16 cellular contexts compared by ENCODE assay signal in genomic region chr1:214993419-214993818, GRCh38.
"Had no signal": no experiment of that assay in that cellular context is flagged by ENCODE, and none has a peak within 500 bp of the region (broad histone marks: within the 10 kb centered on the region; RNA-seq: fewer than 3 reads in every experiment).

No MANE protein-coding gene starts in this region.

- H3K4me1 ChIP-seq: transverse colon had no signal

- H3K27me3 Mint-ChIP-seq: activated B cell treated with CpG ODN at 0.5 μM for 24 hours; activated CD4-positive, alpha-beta T cell treated with anti-CD3 and anti-CD28 coated beads, Interleukin-2, amount 10 ng/mL, durations not matched to agents 24 days and 14 days; activated naive CD8-positive, alpha-beta T cell treated with anti-CD3 and anti-CD28 coated beads, Interleukin-2, amount 10 ng/mL, durations not matched to agents 7 days and 5 days; dendritic cell treated with granulocyte-macrophage colony-stimulating factor and Interleukin-4, amounts not matched to agents 40 ng/mL and 50 ng/mL, for 4 days; natural killer cell treated with Interleukin-12 subunit alpha and Interleukin-12 subunit beta and Interleukin-15 and Interleukin-18, amount 100 ng/mL, for 72 hours had no signal

- H3K9me3 ChIP-seq: transverse colon had no signal

- ATAC-seq: activated CD8-positive, alpha-beta T cell treated with anti-CD3 and anti-CD28 coated beads, Interleukin-2, amount 10 ng/mL, durations not matched to agents 7 days and 5 days; activated T-cell treated with anti-CD3 and anti-CD28 coated beads, Interleukin-2, amount 50 U/mL, for 72 hours; natural killer cell treated with Interleukin-12 subunit alpha and Interleukin-12 subunit beta and Interleukin-15 and Interleukin-18, amount 100 ng/mL, for 72 hours had no signal

- H3K4me1 Mint-ChIP-seq: activated B cell treated with CpG ODN at 0.5 μM for 24 hours; activated CD4-positive, alpha-beta T cell treated with anti-CD3 and anti-CD28 coated beads, Interleukin-2, amount 10 ng/mL, durations not matched to agents 24 days and 14 days; activated naive CD8-positive, alpha-beta T cell treated with anti-CD3 and anti-CD28 coated beads, Interleukin-2, amount 10 ng/mL, durations not matched to agents 7 days and 5 days had no signal

- H3K36me3 Mint-ChIP-seq: activated naive CD8-positive, alpha-beta T cell treated with anti-CD3 and anti-CD28 coated beads, Interleukin-2, amount 10 ng/mL, durations not matched to agents 7 days and 5 days had no signal

- H3K36me3 ChIP-seq: brain microvascular endothelial cell, transverse colon had no signal

- H3K4me3 ChIP-seq: transverse colon had no signal

- H3K27ac ChIP-seq: brain microvascular endothelial cell, transverse colon had no signal

- H3K27me3 ChIP-seq: brain microvascular endothelial cell, transverse colon had no signal

- H3K9me3 Mint-ChIP-seq: activated CD4-positive, alpha-beta T cell treated with anti-CD3 and anti-CD28 coated beads, Interleukin-2, amount 10 ng/mL, durations not matched to agents 24 days and 14 days; activated naive CD8-positive, alpha-beta T cell treated with anti-CD3 and anti-CD28 coated beads, Interleukin-2, amount 10 ng/mL, durations not matched to agents 7 days and 5 days had no signal

- DNase-seq: activated B cell treated with CpG ODN at 0.5 μM for 24 hours; activated CD4-positive, alpha-beta T cell treated with anti-CD3 and anti-CD28 coated beads, Interleukin-2, amount 10 ng/mL, durations not matched to agents 24 days and 14 days; activated CD8-positive, alpha-beta memory T cell treated with anti-CD3 and anti-CD28 coated beads, Interleukin-2, amount 50 U/mL, for 48 hours; activated CD8-positive, alpha-beta T cell treated with anti-CD3 and anti-CD28 coated beads, Interleukin-2, amount 10 ng/mL, durations not matched to agents 7 days and 5 days; activated naive CD8-positive, alpha-beta T cell treated with anti-CD3 and anti-CD28 coated beads, Interleukin-2, amount 10 ng/mL, durations not matched to agents 7 days and 5 days; activated T-cell treated with anti-CD3 and anti-CD28 coated beads, Interleukin-2, amount 50 U/mL, for 72 hours; brain microvascular endothelial cell; effector memory CD4-positive, alpha-beta T cell; posterior cingulate gyrus; retina; stimulated activated CD4-positive, alpha-beta T cell treated with anti-CD3 and anti-CD28 coated beads, Interleukin-4, amount 100 ng/mL, for 24 hours; stimulated activated naive CD4-positive, alpha-beta T cell; substantia nigra; transverse colon had no signal

- H3K4me3 Mint-ChIP-seq: activated B cell treated with CpG ODN at 0.5 μM for 24 hours; activated CD4-positive, alpha-beta T cell treated with anti-CD3 and anti-CD28 coated beads, Interleukin-2, amount 10 ng/mL, durations not matched to agents 24 days and 14 days; activated CD8-positive, alpha-beta T cell treated with anti-CD3 and anti-CD28 coated beads, Interleukin-2, amount 10 ng/mL, durations not matched to agents 7 days and 5 days; activated naive CD8-positive, alpha-beta T cell treated with anti-CD3 and anti-CD28 coated beads, Interleukin-2, amount 10 ng/mL, durations not matched to agents 7 days and 5 days; activated T-cell treated with anti-CD3 and anti-CD28 coated beads, Interleukin-2, amount 50 U/mL, for 72 hours; dendritic cell treated with granulocyte-macrophage colony-stimulating factor and Interleukin-4, amounts not matched to agents 40 ng/mL and 50 ng/mL, for 4 days; natural killer cell treated with Interleukin-12 subunit alpha and Interleukin-12 subunit beta and Interleukin-15 and Interleukin-18, amount 100 ng/mL, for 72 hours had no signal

- H3K27ac Mint-ChIP-seq: activated B cell treated with CpG ODN at 0.5 μM for 24 hours; activated CD4-positive, alpha-beta T cell treated with anti-CD3 and anti-CD28 coated beads, Interleukin-2, amount 10 ng/mL, durations not matched to agents 24 days and 14 days; activated CD8-positive, alpha-beta T cell treated with anti-CD3 and anti-CD28 coated beads, Interleukin-2, amount 10 ng/mL, durations not matched to agents 7 days and 5 days; activated naive CD8-positive, alpha-beta T cell treated with anti-CD3 and anti-CD28 coated beads, Interleukin-2, amount 10 ng/mL, durations not matched to agents 7 days and 5 days; activated T-cell treated with anti-CD3 and anti-CD28 coated beads, Interleukin-2, amount 50 U/mL, for 72 hours; dendritic cell treated with granulocyte-macrophage colony-stimulating factor and Interleukin-4, amounts not matched to agents 40 ng/mL and 50 ng/mL, for 4 days; natural killer cell treated with Interleukin-12 subunit alpha and Interleukin-12 subunit beta and Interleukin-15 and Interleukin-18, amount 100 ng/mL, for 72 hours had no signal
